Comparison of ENCODE assay signal across 20 cellular contexts in the genomic region with DNA sequence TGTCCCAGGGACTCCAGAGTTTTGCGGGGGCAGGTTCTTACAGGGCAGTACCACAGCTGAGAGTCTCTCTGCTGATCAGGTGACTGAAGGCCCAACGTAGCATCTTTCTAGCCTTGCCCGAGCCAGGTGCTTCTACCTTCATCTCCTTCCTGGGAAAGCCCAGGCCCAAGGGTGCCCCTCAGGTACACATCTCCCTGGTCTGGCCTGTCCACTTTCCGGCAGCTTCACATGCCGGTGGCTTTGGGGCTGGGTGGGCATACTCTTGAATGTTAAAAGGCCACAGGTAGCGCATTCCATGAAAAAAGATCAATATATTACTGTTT. TPM values are rescaled to one million over a fixed set of nuclear protein-coding genes. Genes with fewer than 3 reads are reported as not detected.
A peak's percentile ranks its signal among the peaks of the same experiment; 100 is the strongest.
DNase-seq lines count a peak whose midpoint lies in the region; ATAC-seq and TF ChIP-seq lines count a peak whose summit lies in the region.
"Had no signal": no experiment of that assay in that cellular context is flagged by ENCODE, and none has a peak within 500 bp of the region (broad histone marks: within the 10 kb centered on the region; RNA-seq: fewer than 3 reads in every experiment).

No MANE protein-coding gene starts in this region.

- H3K9me3 ChIP-seq in BLaER1, result no peaks in the 10 kb centered on the region
- no peaks in the 10 kb centered on the region for H3K9me3 ChIP-seq in CD8-positive, alpha-beta T cell (ENCODE audit: low read length)
- H3K9me3 ChIP-seq: BE2C, left lung had no signal

- H3K27me3 ChIP-seq in BLaER1 (no peaks in the 10 kb centered on the region), GM23338 (ENCODE audit: insufficient read depth) (no peaks in the 10 kb centered on the region)
- H3K27me3 ChIP-seq in CD8-positive, alpha-beta T cell (ENCODE audit: insufficient read depth, low read length), result no peaks in the 10 kb centered on the region
- H3K27me3 ChIP-seq: BE2C, brain microvascular endothelial cell, left lung had no signal

- no peaks in the 10 kb centered on the region for H3K27me3 Mint-ChIP-seq in CD8-positive, alpha-beta T cell (ENCODE audit: low read depth)
- H3K27me3 Mint-ChIP-seq in natural killer cell treated with Interleukin-12 subunit alpha and Interleukin-12 subunit beta and Interleukin-15 and Interleukin-18, amount 100 ng/mL, for 72 hours, result no peaks in the 10 kb centered on the region
- H3K27me3 Mint-ChIP-seq in GM23338 (ENCODE audit: insufficient read depth, low read depth, poor library complexity), result peaks cover 30% of the 10 kb centered on the region

- H3K27ac ChIP-seq in BLaER1, result peak overlapping the region; percentile 77
- peak overlapping the region; percentile 64 for H3K27ac ChIP-seq in CD8-positive, alpha-beta T cell (ENCODE audit: low read depth, low read length)
- H3K27ac ChIP-seq in GM23338 (ENCODE audit: low read depth), result no peak overlapping the region
- H3K27ac ChIP-seq: brain microvascular endothelial cell, GM23248, PC-9 had no signal

- CTCF ChIA-PET in CD8-positive, alpha-beta T cell (lab: Charles Lee), result no interaction called here

- no peak for ATAC-seq in CD8-positive, alpha-beta T cell
- ATAC-seq in activated naive CD4-positive, alpha-beta T cell treated with anti-CD3 and anti-CD28 coated beads, Interleukin-2, amount 50 U/mL, for 72 hours, result no peak
- no peak for ATAC-seq in natural killer cell treated with Interleukin-12 subunit alpha and Interleukin-12 subunit beta and Interleukin-15 and Interleukin-18, amount 100 ng/mL, for 72 hours
- ATAC-seq in GM23338, result no peak
- ATAC-seq: left lung, right cardiac atrium had no signal

- no peaks in the 10 kb centered on the region for H3K36me3 Mint-ChIP-seq in CD8-positive, alpha-beta T cell
- H3K36me3 Mint-ChIP-seq in activated naive CD4-positive, alpha-beta T cell treated with anti-CD3 and anti-CD28 coated beads, Interleukin-2, amount 50 U/mL, for 72 hours, result no peaks in the 10 kb centered on the region
- H3K36me3 Mint-ChIP-seq in natural killer cell treated with Interleukin-12 subunit alpha and Interleukin-12 subunit beta and Interleukin-15 and Interleukin-18, amount 100 ng/mL, for 72 hours, result no peaks in the 10 kb centered on the region
- H3K36me3 Mint-ChIP-seq in GM23338 (ENCODE audit: low read depth), result no peaks in the 10 kb centered on the region; the same call in 2 of the 3 replicates

- H3K79me2 ChIP-seq in GM23338 (replicated peaks; ENCODE audit: insufficient read depth), result no peaks in the 10 kb centered on the region

- H3K9ac ChIP-seq in BLaER1, result peak overlapping the region; percentile 50
- H3K9ac ChIP-seq: GM23248 had no signal

- peaks cover 4% of the 10 kb centered on the region; the same call in 1 of the 2 replicates for H3F3A ChIP-seq in GM23338 (replicated peaks; ENCODE audit: low read depth)

- DNase-seq in CD8-positive, alpha-beta T cell, result no peak
- DNase-seq in activated naive CD4-positive, alpha-beta T cell treated with anti-CD3 and anti-CD28 coated beads, Interleukin-2, amount 50 U/mL, for 72 hours (ENCODE audit: low spot score in 2 of 2), result no peak
- no peak for DNase-seq in natural killer cell treated with Interleukin-12 subunit alpha and Interleukin-12 subunit beta and Interleukin-15 and Interleukin-18, amount 100 ng/mL, for 72 hours (ENCODE audit: low spot score)
- DNase-seq in NCI-H1048 (lab: John Stamatoyannopoulos, UW), result no peak
- DNase-seq in NCI-H2227 treated with DMSO at 0.1 percent for 48 hours (lab: John Stamatoyannopoulos, UW), result no peak
- no peak for DNase-seq in GM23338 (ENCODE audit: low spot score)
- DNase-seq in SIG-M5 (lab: John Stamatoyannopoulos, UW), result no peak
- DNase-seq: activated effector memory CD4-positive, alpha-beta T cell treated with anti-CD3 and anti-CD28 coated beads, Interleukin-2, amount 50 U/mL, for 16 hours; BE2C; brain microvascular endothelial cell; DMS79; GM23248; NCI-H1930; NCI-H524; SW 1271 had no signal

- peaks cover 91% of the 10 kb centered on the region for H3K4me1 ChIP-seq in BLaER1
- peaks cover 78% of the 10 kb centered on the region for H3K4me1 ChIP-seq in CD8-positive, alpha-beta T cell (ENCODE audit: insufficient read depth, low read length)
- no peaks in the 10 kb centered on the region; the same call in 1 of the 2 replicates for H3K4me1 ChIP-seq in GM23338 (ENCODE audit: insufficient read depth)
- H3K4me1 ChIP-seq: BE2C had no signal

- H3K4me3 ChIP-seq in BLaER1 (peak overlapping the region; percentile 39), GM23338 (no peak overlapping the region)
- no peak overlapping the region for H3K4me3 ChIP-seq in CD8-positive, alpha-beta T cell (ENCODE audit: low read depth, low read length)
- H3K4me3 ChIP-seq: GM23248, left lung, PC-9 had no signal

- H3K36me3 ChIP-seq in BLaER1, result no peaks in the 10 kb centered on the region
- H3K36me3 ChIP-seq in CD8-positive, alpha-beta T cell (ENCODE audit: insufficient read depth, low read length), result no peaks in the 10 kb centered on the region
- no peaks in the 10 kb centered on the region for H3K36me3 ChIP-seq in GM23338 (ENCODE audit: insufficient read depth)
- H3K36me3 ChIP-seq: BE2C, brain microvascular endothelial cell, left lung had no signal

- peaks cover 73% of the 10 kb centered on the region for H3K4me1 Mint-ChIP-seq in CD8-positive, alpha-beta T cell (ENCODE audit: low read depth)
- peaks cover 48% of the 10 kb centered on the region in 2 donors for H3K4me1 Mint-ChIP-seq in natural killer cell treated with Interleukin-12 subunit alpha and Interleukin-12 subunit beta and Interleukin-15 and Interleukin-18, amount 100 ng/mL, for 72 hours (ENCODE audit: low read depth in 2 of 2)
- H3K4me1 Mint-ChIP-seq in GM23338, result peaks cover 12% of the 10 kb centered on the region

- peak overlapping the region; percentile 29 for H3K4me3 Mint-ChIP-seq in CD8-positive, alpha-beta T cell
- peak overlapping the region; percentile 71 for H3K4me3 Mint-ChIP-seq in natural killer cell treated with Interleukin-12 subunit alpha and Interleukin-12 subunit beta and Interleukin-15 and Interleukin-18, amount 100 ng/mL, for 72 hours
- H3K4me3 Mint-ChIP-seq in GM23338, result no peak overlapping the region

- H4K20me1 ChIP-seq in BLaER1 (no peaks in the 10 kb centered on the region), GM23338 (replicated peaks; ENCODE audit: insufficient read depth) (no peaks in the 10 kb centered on the region)

- POLR2A ChIA-PET in CD8-positive, alpha-beta T cell (lab: Charles Lee), result interaction anchor here (1.4 kb wide), 1 partner anchor 34 kb away, joined by 5 read pairs; a partner anchor contains a TSS

- intact Hi-C loops in CD8-positive, alpha-beta T cell (cut with DNase I, micrococcal nuclease), result loop anchor here (5.0 to 10.0 kb wide), 5 partner anchors 227 to 1457 kb away; a partner anchor contains a TSS

- no peaks in the 10 kb centered on the region for H3K9me3 Mint-ChIP-seq in CD8-positive, alpha-beta T cell
- H3K9me3 Mint-ChIP-seq in activated naive CD4-positive, alpha-beta T cell treated with anti-CD3 and anti-CD28 coated beads, Interleukin-2, amount 50 U/mL, for 72 hours, result no peaks in the 10 kb centered on the region
- H3K9me3 Mint-ChIP-seq in natural killer cell treated with Interleukin-12 subunit alpha and Interleukin-12 subunit beta and Interleukin-15 and Interleukin-18, amount 100 ng/mL, for 72 hours, result no peaks in the 10 kb centered on the region
- no peaks in the 10 kb centered on the region; the same call in 2 of the 3 replicates for H3K9me3 Mint-ChIP-seq in GM23338

- H3K9me2 ChIP-seq in GM23338 (ENCODE audit: insufficient read depth), result no peaks in the 10 kb centered on the region

- TF ChIP-seq CTCF in CD8-positive, alpha-beta T cell (IDR thresholded peaks at IDR 0.05), result no peak
- TF ChIP-seq CTCF in GM23338 (conservative IDR thresholded peaks at IDR 0.05; ENCODE audit: low read depth in 2 of 2), result no peak

- no peak overlapping the region for H2AFZ ChIP-seq in GM23338
- H2AFZ ChIP-seq: GM23248, PC-9 had no signal

- H3K4me2 ChIP-seq in BLaER1 (peak overlapping the region; percentile 95), GM23338 (no peak overlapping the region)
- H3K4me2 ChIP-seq: PC-9 had no signal

- H3K27ac Mint-ChIP-seq in CD8-positive, alpha-beta T cell, result peak overlapping the region; percentile 95
- peak overlapping the region; percentile 72 to 93 for H3K27ac Mint-ChIP-seq in activated naive CD4-positive, alpha-beta T cell treated with anti-CD3 and anti-CD28 coated beads, Interleukin-2, amount 50 U/mL, for 72 hours
- H3K27ac Mint-ChIP-seq in natural killer cell treated with Interleukin-12 subunit alpha and Interleukin-12 subunit beta and Interleukin-15 and Interleukin-18, amount 100 ng/mL, for 72 hours, result peak overlapping the region; percentile 96 to 97
- H3K27ac Mint-ChIP-seq in GM23338, result no peak overlapping the region

TF ChIP-seq in GM23338, 12 proteins besides CTCF, POLR2A, EP300 and RAD21:
- TF ChIP-seq EZH2 (IDR thresholded peaks at IDR 0.05; ENCODE audit: low read depth, unreplicated experiment), result no peak

RNA-seq across cellular contexts. Expression of a gene that starts 5.7 kb away (rescaled TPM):
- total RNA-seq in CD8-positive, alpha-beta T cell, result 10 to 100 TPM; 82.8 to 90.3 TPM
- 10 to 100 TPM; 51.1 to 97.6 TPM for total RNA-seq in activated naive CD4-positive, alpha-beta T cell treated with anti-CD3 and anti-CD28 coated beads, Interleukin-2, amount 50 U/mL, for 72 hours
- 100 to 1,000 TPM; 133 to 191 TPM for total RNA-seq in natural killer cell treated with Interleukin-12 subunit alpha and Interleukin-12 subunit beta and Interleukin-15 and Interleukin-18, amount 100 ng/mL, for 72 hours
- total RNA-seq in GM23338 (2014; rRNA removed; shearing (Covaris generic)), result 12.4 and 15.9 TPM in 2 replicates
- 17.8 and 20.8 TPM in 2 replicates for polyA plus RNA-seq in GM23338 (2016; fragmentation: Nextera tagmentation; extraction: Ambion mirVana)

RNA-seq across cellular contexts. Expression of a gene that starts 33.9 kb away (rescaled TPM):
- total RNA-seq in CD8-positive, alpha-beta T cell, result 10 to 100 TPM; 67.3 to 76.2 TPM
- 100 to 1,000 TPM; 232 to 253 TPM for total RNA-seq in activated naive CD4-positive, alpha-beta T cell treated with anti-CD3 and anti-CD28 coated beads, Interleukin-2, amount 50 U/mL, for 72 hours
- total RNA-seq in natural killer cell treated with Interleukin-12 subunit alpha and Interleukin-12 subunit beta and Interleukin-15 and Interleukin-18, amount 100 ng/mL, for 72 hours, result 100 to 1,000 TPM; 314 to 481 TPM
- total RNA-seq in GM23338 (2014; rRNA removed; shearing (Covaris generic)), result 304 and 345 TPM in 2 replicates
- polyA plus RNA-seq in GM23338 (2016; fragmentation: Nextera tagmentation; extraction: Ambion mirVana), result 579 and 599 TPM in 2 replicates

RNA-seq across cellular contexts. Expression of a gene that starts 51.1 kb away (rescaled TPM):
- total RNA-seq in CD8-positive, alpha-beta T cell, result not detected
- total RNA-seq in activated naive CD4-positive, alpha-beta T cell treated with anti-CD3 and anti-CD28 coated beads, Interleukin-2, amount 50 U/mL, for 72 hours, result not detected
- total RNA-seq in natural killer cell treated with Interleukin-12 subunit alpha and Interleukin-12 subunit beta and Interleukin-15 and Interleukin-18, amount 100 ng/mL, for 72 hours, result not detected
- total RNA-seq in GM23338 (2014; rRNA removed; shearing (Covaris generic)), result 0.07 and 0.08 TPM in 2 replicates
- not detected in 2 replicates for polyA plus RNA-seq in GM23338 (2016; fragmentation: Nextera tagmentation; extraction: Ambion mirVana)
- total RNA-seq: GM23248, left lung, PC-9, right cardiac atrium had no signal
- polyA plus RNA-seq: GM23248, neural cell, right cardiac atrium had no signal
